In the genomic region with DNA sequence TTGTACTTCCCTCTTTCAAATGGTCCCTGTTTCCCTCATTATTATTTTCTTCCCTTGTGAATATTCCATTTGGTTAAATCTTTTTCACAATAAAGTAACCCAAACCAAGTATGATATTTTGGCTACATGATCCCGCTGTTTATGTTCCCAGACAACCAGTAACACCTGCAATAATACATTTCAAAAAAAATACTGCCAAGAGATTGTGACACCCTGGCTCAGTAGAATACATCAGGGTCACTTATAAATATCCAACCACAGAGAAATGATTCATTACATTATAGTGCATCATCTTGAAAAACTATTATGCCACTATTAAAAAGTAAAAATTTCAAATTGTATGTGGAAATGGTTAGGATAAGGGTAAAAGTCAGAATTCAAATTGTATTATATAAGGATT, we compare ENCODE assay signal across 7 cellular contexts.
"Had no signal": no experiment of that assay in that cellular context is flagged by ENCODE, and none has a peak within 500 bp of the region (broad histone marks: within the 10 kb centered on the region; RNA-seq: fewer than 3 reads in every experiment).

No MANE protein-coding gene starts in this region.

- FAIRE-seq: H1, HTR-8/SVneo, K562 had no signal

- DNase-seq: H9, HCEC 1CT, IMR-90 had no signal

- H2AFZ ChIP-seq: GM23338 had no signal

- ATAC-seq: GM23338, K562 had no signal

- H3K4me2 ChIP-seq: GM23338 had no signal

- H3K4me3 ChIP-seq: GM23338, K562 had no signal
